1 cellular context compared by ENCODE assay signal in genomic region chr21:45067462-45068285, GRCh38.
TF ChIP-seq lines count a peak whose summit lies in the region.

No MANE protein-coding gene starts in this region.

TF ChIP-seq in K562, 482 proteins besides CTCF, POLR2A, EP300 and RAD21 (continued from another document and continues in another):
- TF ChIP-seq MTA1 (IDR thresholded peaks at IDR 0.05; ENCODE audit: borderline replicate concordance) = peak; percentile 83
- TF ChIP-seq CUX1 (CRISPR knock-in tag; IDR thresholded peaks at IDR 0.05) = 0 out of 2 replicates have a peak, but pooled peaks have one; percentile 24
- peak; percentile 99 for TF ChIP-seq ZNF584 (CRISPR knock-in tag; IDR thresholded peaks at IDR 0.05; ENCODE audit: low read depth)
- TF ChIP-seq MEF2D (tag; conservative IDR thresholded peaks at IDR 0.05; ENCODE audit: low read depth) = peak; percentile 91
- peak; percentile 73; the same call in 1 of the 2 replicates for TF ChIP-seq THRB (CRISPR knock-in tag; conservative IDR thresholded peaks at IDR 0.05)
- 0 out of 2 replicates have a peak, but pooled peaks have one; percentile 67 for TF ChIP-seq NFXL1 (CRISPR knock-in tag; IDR thresholded peaks at IDR 0.05)
- TF ChIP-seq SP1 (CRISPR knock-in tag; IDR thresholded peaks at IDR 0.05) = peak; percentile 49; the same call in 1 of the 2 replicates
- peak in 1 of 3 experiments; percentile 68; a peak in 2 of 6 replicates for TF ChIP-seq ZBTB11 (CRISPR knock-in tag; IDR thresholded peaks at IDR 0.05)
- TF ChIP-seq STAT5A (IDR thresholded peaks at IDR 0.05; ENCODE audit: borderline replicate concordance, low read length) = peak; percentile 92
- TF ChIP-seq ETV1 (tag; conservative IDR thresholded peaks at IDR 0.05; ENCODE audit: low read depth) = peak; percentile 90
- TF ChIP-seq GABPA (tag; conservative IDR thresholded peaks at IDR 0.05; ENCODE audit: low read depth) = peak; percentile 46; the same call in 1 of the 2 replicates
- peak; percentile 99 for TF ChIP-seq ARID1B (IDR thresholded peaks at IDR 0.05)
- TF ChIP-seq JUN (IDR thresholded peaks at IDR 0.05; ENCODE audit: borderline replicate concordance, low read depth, low read length) = peak; percentile 60; the same call in 1 of the 2 replicates
- TF ChIP-seq JUN (CRISPR knock-in tag; IDR thresholded peaks at IDR 0.05; ENCODE audit: borderline replicate concordance) = no peak
- peak; percentile 98 for TF ChIP-seq TAL1 (IDR thresholded peaks at IDR 0.05)
- peak; percentile 34; the same call in 1 of the 2 replicates for TF ChIP-seq ATF4 (CRISPR knock-in tag; IDR thresholded peaks at IDR 0.05)
- peak; percentile 46 to 90 for TF ChIP-seq AFF1 (IDR thresholded peaks at IDR 0.05; ENCODE audit: low read depth in 1 of 2, partially characterized antibody in 2 of 2)
- TF ChIP-seq ZKSCAN1 (IDR thresholded peaks at IDR 0.05; ENCODE audit: low read depth, low read length) = peak; percentile 90
- TF ChIP-seq TCF3 (CRISPR knock-in tag; IDR thresholded peaks at IDR 0.05) = peak; percentile 99
- no peak for TF ChIP-seq C11orf30 (IDR thresholded peaks at IDR 0.05; ENCODE audit: low read depth)
- peak; percentile 71 to 95 for TF ChIP-seq ZMIZ1 (IDR thresholded peaks at IDR 0.05; ENCODE audit: low read depth in 2 of 2, low read length in 2 of 2)
- TF ChIP-seq MAX (CRISPR knock-in tag; IDR thresholded peaks at IDR 0.05) = peak; percentile 63
- TF ChIP-seq CBFA2T2 (conservative IDR thresholded peaks at IDR 0.05) = peak; percentile 99
- TF ChIP-seq SOX6 (IDR thresholded peaks at IDR 0.05) = peak; percentile 97
- TF ChIP-seq ZFX (CRISPR knock-in tag; IDR thresholded peaks at IDR 0.05) = peak; percentile 26; the same call in 1 of the 2 replicates
- peak; percentile 80 to 98; a peak in 3 of 4 replicates for TF ChIP-seq HDAC1 (IDR thresholded peaks at IDR 0.05)
- peak; percentile 99 for TF ChIP-seq BCOR (IDR thresholded peaks at IDR 0.05)
- TF ChIP-seq ATF1 (CRISPR knock-in tag; IDR thresholded peaks at IDR 0.05) = 0 out of 2 replicates have a peak, but pooled peaks have one; percentile 23
- TF ChIP-seq ATF1 (tag; IDR thresholded peaks at IDR 0.05) = peak; percentile 95
- peak; percentile 51; the same call in 1 of the 2 replicates for TF ChIP-seq NR2C1 (IDR thresholded peaks at IDR 0.05)
- peak; percentile 77 for TF ChIP-seq NR2C1 (tag; IDR thresholded peaks at IDR 0.05)
- TF ChIP-seq CTBP1 (IDR thresholded peaks at IDR 0.05; ENCODE audit: borderline replicate concordance) = peak; percentile 96
- TF ChIP-seq ETV5 (CRISPR knock-in tag; IDR thresholded peaks at IDR 0.05; ENCODE audit: low read depth) = peak; percentile 80
- peak; percentile 99 for TF ChIP-seq ZNF589 (CRISPR knock-in tag; IDR thresholded peaks at IDR 0.05; ENCODE audit: low read depth)
- TF ChIP-seq SMAD1 (IDR thresholded peaks at IDR 0.05; ENCODE audit: low read depth, low read length, partially characterized antibody) = peak; percentile 40
- no peak for TF ChIP-seq RBBP5 (IDR thresholded peaks at IDR 0.05; ENCODE audit: borderline replicate concordance, insufficient read depth, low read length, poor library complexity, severe bottlenecking)
- TF ChIP-seq FOXA1 (IDR thresholded peaks at IDR 0.05; ENCODE audit: borderline replicate concordance) = 0 out of 2 replicates have a peak, but pooled peaks have one; percentile 42
- peak; percentile 31; the same call in 1 of the 2 replicates for TF ChIP-seq NKRF (IDR thresholded peaks at IDR 0.05; ENCODE audit: borderline replicate concordance)
- peak; percentile 81 for TF ChIP-seq JUND (IDR thresholded peaks at IDR 0.05; ENCODE audit: borderline replicate concordance, low read depth, low read length)
- peak; percentile 85; the same call in 2 of the 3 replicates for TF ChIP-seq JUND (tag; IDR thresholded peaks at IDR 0.05; ENCODE audit: borderline replicate concordance, low read depth, low read length)
- TF ChIP-seq KHSRP (IDR thresholded peaks at IDR 0.05) = peak; percentile 73
- TF ChIP-seq NCOA1 (IDR thresholded peaks at IDR 0.05; ENCODE audit: low read depth) = peak; percentile 87
